In genomic region chr1:155003227-155003765, GRCh38 we compare ENCODE assay signal across 7 cellular contexts. TPM values are rescaled to one million over a fixed set of nuclear protein-coding genes. Genes with fewer than 3 reads are reported as not detected.
DNase-seq lines count a peak whose midpoint lies in the region; ATAC-seq and TF ChIP-seq lines count a peak whose summit lies in the region.
"Had no signal": no experiment of that assay in that cellular context is flagged by ENCODE, and none has a peak within 500 bp of the region (broad histone marks: within the 10 kb centered on the region; RNA-seq: fewer than 3 reads in every experiment).

No MANE protein-coding gene starts in this region.

- WGBS in endodermal cell (ENCODE audit: insufficient coverage in 1 of 2, insufficient read length in 1 of 2), 2 experiments = 0% methylated on average over 16 to 36 of the region's 37 CpGs

- peak overlapping the region; percentile 89 for H3K4me3 Mint-ChIP-seq in CD8-positive, alpha-beta T cell
- peak overlapping the region; percentile 93 for H3K4me3 Mint-ChIP-seq in endodermal cell

- H3K27ac Mint-ChIP-seq in CD8-positive, alpha-beta T cell = peak overlapping the region; percentile 82
- peak overlapping the region; percentile 88 for H3K27ac Mint-ChIP-seq in endodermal cell

- peaks cover 72% of the 10 kb centered on the region for H3K4me1 ChIP-seq in CD8-positive, alpha-beta T cell (ENCODE audit: insufficient read depth, low read length)
- H3K4me1 ChIP-seq in endodermal cell (ENCODE audit: control insufficient read depth, insufficient read depth, low read length) = peaks cover 9% of the 10 kb centered on the region

- no peak for ATAC-seq in CD8-positive, alpha-beta T cell
- no peak for ATAC-seq in HG03378 (IDR thresholded peaks at IDR 0.05; ENCODE audit: unreplicated experiment)

- CTCF ChIA-PET in CD8-positive, alpha-beta T cell (lab: Charles Lee) = interaction anchor here (1.0 to 2.0 kb wide), 3 partner anchors 12 to 42 kb away, joined by 4 to 5 read pairs (median 5); partner anchors contain the start of genes FLAD1 and PYGO2

- TF ChIP-seq CTCF in CD8-positive, alpha-beta T cell (IDR thresholded peaks at IDR 0.05) = no peak
- TF ChIP-seq CTCF in endodermal cell (conservative IDR thresholded peaks at IDR 0.05) = no peak

- POLR2A ChIA-PET in CD8-positive, alpha-beta T cell (lab: Charles Lee) = interaction anchor here (1.2 to 2.4 kb wide), 4 partner anchors 10 to 28 kb away, joined by 3 to 7 read pairs (median 6); partner anchors contain the start of gene FLAD1

- H3K36me3 ChIP-seq in CD8-positive, alpha-beta T cell (ENCODE audit: insufficient read depth, low read length) = no peaks in the 10 kb centered on the region
- H3K36me3 ChIP-seq in endodermal cell (ENCODE audit: control insufficient read depth, insufficient read depth, low read length) = no peaks in the 10 kb centered on the region

- H3K4me3 ChIP-seq in CD8-positive, alpha-beta T cell (ENCODE audit: low read depth, low read length) = peak overlapping the region; percentile 66
- H3K4me3 ChIP-seq in endodermal cell (ENCODE audit: low read length) (peak overlapping the region; percentile 93), skeletal muscle cell (ENCODE audit: low read depth, low read length) (peak overlapping the region; percentile 85)

- intact Hi-C loops in CD8-positive, alpha-beta T cell (cut with DNase I, micrococcal nuclease) = loop anchor here (2.0 to 5.0 kb wide), 7 partner anchors 48 to 1049 kb away; partner anchors contain the start of genes ADAM15 (in 1 of the 2), EFNA4 (in 1 of the 2), LAMTOR2 (in 1 of the 2) and SLC50A1 (in 1 of the 2)

- no peaks in the 10 kb centered on the region for H3K27me3 ChIP-seq in CD8-positive, alpha-beta T cell (ENCODE audit: insufficient read depth, low read length)
- no peaks in the 10 kb centered on the region for H3K27me3 ChIP-seq in endodermal cell (ENCODE audit: control insufficient read depth, insufficient read depth, low read length, poor library complexity, severe bottlenecking)

- H3K9ac ChIP-seq in endodermal cell (ENCODE audit: extremely low read depth, low read length, poor library complexity, severe bottlenecking) = peak overlapping the region; percentile 53

- peak overlapping the region; percentile 52 for H3K27ac ChIP-seq in CD8-positive, alpha-beta T cell (ENCODE audit: low read depth, low read length)
- no peak overlapping the region for H3K27ac ChIP-seq in endodermal cell (ENCODE audit: low read depth, low read length)

- peaks cover 2% of the 10 kb centered on the region for H3K36me3 Mint-ChIP-seq in CD8-positive, alpha-beta T cell
- H3K36me3 Mint-ChIP-seq in endodermal cell (ENCODE audit: low read depth) = no peaks in the 10 kb centered on the region

- H3K27me3 Mint-ChIP-seq in CD8-positive, alpha-beta T cell (ENCODE audit: low read depth) = no peaks in the 10 kb centered on the region
- peaks cover 3% of the 10 kb centered on the region for H3K27me3 Mint-ChIP-seq in endodermal cell (ENCODE audit: insufficient read depth)

- H3K4me1 Mint-ChIP-seq in CD8-positive, alpha-beta T cell (ENCODE audit: low read depth) = peaks cover 59% of the 10 kb centered on the region
- H3K4me1 Mint-ChIP-seq in endodermal cell = peaks cover 13% of the 10 kb centered on the region

- DNase-seq in CD8-positive, alpha-beta T cell = no peak
- DNase-seq in NCI-H526 (lab: John Stamatoyannopoulos, UW) (peak; percentile 63 to 79), endodermal cell (peak; percentile 81), skeletal muscle cell (ENCODE audit: low read depth) (no peak), NCI-H1930 (lab: John Stamatoyannopoulos, UW) (no peak)

- no peaks in the 10 kb centered on the region for H3K9me3 Mint-ChIP-seq in CD8-positive, alpha-beta T cell
- no peaks in the 10 kb centered on the region for H3K9me3 Mint-ChIP-seq in endodermal cell

- no peaks in the 10 kb centered on the region for H3K9me3 ChIP-seq in CD8-positive, alpha-beta T cell (ENCODE audit: low read length)
- H3K9me3 ChIP-seq in endodermal cell (ENCODE audit: control insufficient read depth, low read length) = no peaks in the 10 kb centered on the region

RNA-seq across cellular contexts. Expression of gene ZBTB7B, which starts 0.7 kb away (rescaled TPM):
- 1 to 10 TPM; 6.9 to 7.1 TPM for total RNA-seq in CD8-positive, alpha-beta T cell
- total RNA-seq in endodermal cell = 10 to 100 TPM; 21.2 to 23.3 TPM
- polyA plus RNA-seq in endodermal cell (2013, experiment 1 of 2) = 7.4 TPM
- 7.0 TPM for polyA plus RNA-seq in endodermal cell (2013, experiment 2 of 2)

RNA-seq across cellular contexts. Expression of gene LENEP, which starts 9.9 kb away (rescaled TPM):
- not detected for total RNA-seq in CD8-positive, alpha-beta T cell
- total RNA-seq in endodermal cell = 1 to 10 TPM in 1 of 2 donors, not detected in 1; 2.0 TPM
- polyA plus RNA-seq in endodermal cell (2013, experiment 1 of 2) = not detected
- polyA plus RNA-seq in endodermal cell (2013, experiment 2 of 2) = not detected
- total RNA-seq: RPMI7951 had no signal

RNA-seq across cellular contexts. Expression of gene FLAD1, which starts 20.2 kb away (rescaled TPM):
- 10 to 100 TPM; 17.4 to 19.0 TPM for total RNA-seq in CD8-positive, alpha-beta T cell
- 10 to 100 TPM; 61.9 to 65.0 TPM for total RNA-seq in endodermal cell
- polyA plus RNA-seq in endodermal cell (2013, experiment 1 of 2) = 54.8 TPM
- 47.4 TPM for polyA plus RNA-seq in endodermal cell (2013, experiment 2 of 2)

RNA-seq across cellular contexts. Expression of gene CKS1B, which starts 28.8 kb away (rescaled TPM):
- total RNA-seq in CD8-positive, alpha-beta T cell = 1 to 10 TPM; 2.3 to 2.9 TPM
- total RNA-seq in endodermal cell = 100 to 1,000 TPM; 145 to 229 TPM
- 355 TPM for polyA plus RNA-seq in endodermal cell (2013, experiment 1 of 2)
- 371 TPM for polyA plus RNA-seq in endodermal cell (2013, experiment 2 of 2)

RNA-seq across cellular contexts. Expression of gene DCST2, which starts 30.3 kb away (rescaled TPM):
- under 1 TPM; 0.52 to 0.61 TPM for total RNA-seq in CD8-positive, alpha-beta T cell
- 1 to 10 TPM in 1 of 2 donors, under 1 TPM in 1; 0.44 to 2.0 TPM for total RNA-seq in endodermal cell
- 4.1 TPM for polyA plus RNA-seq in endodermal cell (2013, experiment 1 of 2)
- 3.4 TPM for polyA plus RNA-seq in endodermal cell (2013, experiment 2 of 2)
- total RNA-seq: RPMI7951 had no signal

Comparison
In these comparisons a context has a peak if more than half of its experiments do, and no peak if none do; other contexts are left out.
1. DNase-seq: peak in NCI-H526 (2 of 2) and endodermal cell (single experiment); none in CD8-positive, alpha-beta T cell (0 of 7), skeletal muscle cell (single experiment) and NCI-H1930 (0 of 2).
2. Peak in every context shown above with its lines, with median percentiles within 50 percentile points of each other: H3K4me3 ChIP-seq.